ENCODE assay signal across 7 cellular contexts in genomic region chr4:184168406-184169019, GRCh38. TPM values are rescaled to one million over a fixed set of nuclear protein-coding genes. Genes with fewer than 3 reads are reported as not detected.
DNase-seq lines count a peak whose midpoint lies in the region; ATAC-seq and TF ChIP-seq lines count a peak whose summit lies in the region.

No MANE protein-coding gene starts in this region.

- peak; percentile 87 for DNase-seq in GM13977 (ENCODE audit: low spot score)
- DNase-seq in NCI-H1048 (lab: John Stamatoyannopoulos, UW): peak; percentile 43
- peak; percentile 3 to 43 for DNase-seq in activated CD4-positive, alpha-beta T cell treated with anti-CD3 and anti-CD28 coated beads, Interleukin-2, amount 50 U/mL, for 24 hours (ENCODE audit: low read depth in 1 of 2, low spot score in 1 of 2)
- DNase-seq in ecto neural progenitor cell (ENCODE audit: low spot score): peak; percentile 91
- DNase-seq in lung microvascular endothelial cell (ENCODE audit: low read depth in 2 of 2): peak; percentile 59 to 76
- peak; percentile 4 for DNase-seq in stimulated activated CD8-positive, alpha-beta memory T cell treated with anti-CD3 and anti-CD28 coated beads, Interleukin-12 subunit alpha, Interleukin-12 subunit beta, amount 100 ng/mL, for 1 hour (ENCODE audit: low read depth)

- peak; percentile 97 for TF ChIP-seq CTCF in GM13977 (IDR thresholded peaks at IDR 0.05; ENCODE audit: extremely low read depth, insufficient read depth, missing control alignments)

- in situ Hi-C loops in GM13977 (cut with MboI; ENCODE audit: low pct_unique_long_range_greater_than_20kb, low sequenced_read_pairs, unreplicated experiment): no loop called here

- peak; percentile 96 for ATAC-seq in HG02610 (IDR thresholded peaks at IDR 0.05; ENCODE audit: unreplicated experiment)

RNA-seq across cellular contexts. Expression of gene ENPP6, which starts 49.2 kb away (rescaled TPM):
- total RNA-seq in lung microvascular endothelial cell: not detected in 2 replicates

Comparison
In these comparisons a context has a peak if more than half of its experiments do, and no peak if none do; other contexts are left out.
1. Peak in every context shown above with its lines: DNase-seq and ATAC-seq.
2. DNase-seq: peak in every context shown above with its lines; median percentile 91 in ecto neural progenitor cell; 87 in GM13977; 68 in lung microvascular endothelial cell; 43 in NCI-H1048; 23 in activated CD4-positive, alpha-beta T cell treated with anti-CD3 and anti-CD28 coated beads, Interleukin-2, amount 50 U/mL, for 24 hours; 4 in stimulated activated CD8-positive, alpha-beta memory T cell treated with anti-CD3 and anti-CD28 coated beads, Interleukin-12 subunit alpha, Interleukin-12 subunit beta, amount 100 ng/mL, for 1 hour.